37 cellular contexts compared by ENCODE assay signal in genomic region chr9:26463841-26464240, GRCh38.
"Had no signal": no experiment of that assay in that cellular context is flagged by ENCODE, and none has a peak within 500 bp of the region (broad histone marks: within the 10 kb centered on the region; RNA-seq: fewer than 3 reads in every experiment).

No MANE protein-coding gene starts in this region.

- H3K36me3 Mint-ChIP-seq: activated naive CD4-positive, alpha-beta T cell treated with anti-CD3 and anti-CD28 coated beads, Interleukin-2, amount 10 ng/mL, durations not matched to agents 7 days and 5 days; activated naive CD4-positive, alpha-beta T cell treated with anti-CD3 and anti-CD28 coated beads, Interleukin-2, amount 50 U/mL, for 24 hours; activated naive CD4-positive, alpha-beta T cell treated with anti-CD3 and anti-CD28 coated beads, Interleukin-2, amount 50 U/mL, for 72 hours; activated naive CD8-positive, alpha-beta T cell; activated naive CD8-positive, alpha-beta T cell treated with anti-CD3 and anti-CD28 coated beads for 36 hours; activated naive CD8-positive, alpha-beta T cell treated with anti-CD3 and anti-CD28 coated beads, Interleukin-2, amount 10 ng/mL, durations not matched to agents 7 days and 5 days; brain had no signal

- H3K27me3 Mint-ChIP-seq: activated naive CD4-positive, alpha-beta T cell treated with anti-CD3 and anti-CD28 coated beads, Interleukin-2, amount 10 ng/mL, durations not matched to agents 7 days and 5 days; activated naive CD4-positive, alpha-beta T cell treated with anti-CD3 and anti-CD28 coated beads, Interleukin-2, amount 50 U/mL, for 24 hours; activated naive CD8-positive, alpha-beta T cell; activated naive CD8-positive, alpha-beta T cell treated with anti-CD3 and anti-CD28 coated beads for 36 hours; activated naive CD8-positive, alpha-beta T cell treated with anti-CD3 and anti-CD28 coated beads, Interleukin-2, amount 10 ng/mL, durations not matched to agents 7 days and 5 days; activated naive CD8-positive, alpha-beta T cell treated with anti-CD3 and anti-CD28 coated beads, Interleukin-2, amount 50 U/mL, for 24 hours; activated T-cell treated with anti-CD3 and anti-CD28 coated beads, Interleukin-2, amount 50 U/mL, for 24 hours; activated T-helper 17 cell treated with anti-CD3 and anti-CD28 coated beads, Interleukin-2, amount 50 U/mL, for 72 hours; central memory CD8-positive, alpha-beta T cell had no signal

- DNase-seq: activated effector memory CD4-positive, alpha-beta T cell treated with anti-CD3 and anti-CD28 coated beads, Interleukin-2, amount 50 U/mL, for 16 hours; activated effector memory CD4-positive, alpha-beta T cell treated with Interleukin-2 at 50 U/mL for 16 hours; activated gamma-delta T cell; activated gamma-delta T cell treated with Interleukin-2 at 50 U/mL for 16 hours; activated naive CD4-positive, alpha-beta T cell; activated naive CD4-positive, alpha-beta T cell treated with anti-CD3 and anti-CD28 coated beads for 36 hours; activated naive CD4-positive, alpha-beta T cell treated with anti-CD3 and anti-CD28 coated beads, Interleukin-2, amount 10 ng/mL, durations not matched to agents 7 days and 5 days; activated naive CD4-positive, alpha-beta T cell treated with anti-CD3 and anti-CD28 coated beads, Interleukin-2, amount 50 U/mL, for 16 hours; activated naive CD4-positive, alpha-beta T cell treated with Interleukin-2 at 50 U/mL for 16 hours; activated naive CD8-positive, alpha-beta T cell treated with anti-CD3 and anti-CD28 coated beads for 36 hours; activated naive CD8-positive, alpha-beta T cell treated with anti-CD3 and anti-CD28 coated beads, Interleukin-2, amount 10 ng/mL, durations not matched to agents 7 days and 5 days; activated naive CD8-positive, alpha-beta T cell treated with anti-CD3 and anti-CD28 coated beads, Interleukin-2, amount 50 U/mL, for 24 hours; activated T-cell treated with anti-CD3 and anti-CD28 coated beads, Interleukin-2, amount 50 U/mL, for 24 hours; activated T-cell treated with anti-CD3 and anti-CD28 coated beads, Interleukin-2, amount 50 U/mL, for 4 hours; activated T-cell treated with anti-CD3 and anti-CD28 coated beads, Interleukin-2, amount 50 U/mL, for 48 hours; activated T-cell treated with anti-CD3 and anti-CD28 coated beads, Interleukin-2, amount 50 U/mL, for 72 hours; adrenal gland; amniotic stem cell; amygdala; anterior cingulate cortex; aorta; body of pancreas; brain microvascular endothelial cell; caudate nucleus; central memory CD4-positive, alpha-beta T cell; cerebellar nuclear complex had no signal

- H3K36me3 ChIP-seq: adrenal gland, ascending aorta, brain microvascular endothelial cell, breast epithelium, cardiac muscle cell had no signal

- H3K4me3 ChIP-seq: adrenal gland, ascending aorta, body of pancreas, breast epithelium, cardiac muscle cell had no signal

- H3K4me1 ChIP-seq: adrenal gland, ascending aorta, body of pancreas, breast epithelium had no signal

- H3K27ac Mint-ChIP-seq: activated naive CD4-positive, alpha-beta T cell treated with anti-CD3 and anti-CD28 coated beads for 36 hours; activated naive CD4-positive, alpha-beta T cell treated with anti-CD3 and anti-CD28 coated beads, Interleukin-2, amount 10 ng/mL, durations not matched to agents 7 days and 5 days; activated naive CD4-positive, alpha-beta T cell treated with anti-CD3 and anti-CD28 coated beads, Interleukin-2, amount 50 U/mL, for 24 hours; activated naive CD4-positive, alpha-beta T cell treated with anti-CD3 and anti-CD28 coated beads, Interleukin-2, amount 50 U/mL, for 72 hours; activated naive CD8-positive, alpha-beta T cell; activated naive CD8-positive, alpha-beta T cell treated with anti-CD3 and anti-CD28 coated beads for 36 hours; activated naive CD8-positive, alpha-beta T cell treated with anti-CD3 and anti-CD28 coated beads, Interleukin-2, amount 10 ng/mL, durations not matched to agents 7 days and 5 days; activated naive CD8-positive, alpha-beta T cell treated with anti-CD3 and anti-CD28 coated beads, Interleukin-2, amount 50 U/mL, for 24 hours; activated T-cell treated with anti-CD3 and anti-CD28 coated beads, Interleukin-2, amount 50 U/mL, for 24 hours; activated T-cell treated with anti-CD3 and anti-CD28 coated beads, Interleukin-2, amount 50 U/mL, for 72 hours; activated T-helper 1 cell treated with anti-CD3 and anti-CD28 coated beads, Interleukin-12 subunit alpha, Interleukin-12 subunit beta, Interleukin-2, Interleukin-4 antibody, amounts not matched to agents 30 ng/mL and 10 ng/mL and 1 ng/mL, durations not matched to agents 14 hours and 24 hours and 36 hours; activated T-helper 17 cell treated with anti-CD3 and anti-CD28 coated beads, Interleukin-2, amount 50 U/mL, for 72 hours; activated T-helper 2 cell treated with anti-CD3 and anti-CD28 coated beads, Interferon-gamma antibody, Interleukin-2, Interleukin-4, amounts not matched to agents 10 μg/mL and 5 μg/mL and 100 μg/mL, durations not matched to agents 14 hours and 24 hours and 36 hours; brain had no signal

- H3K9me3 ChIP-seq: adrenal gland, ascending aorta, body of pancreas had no signal

- H3K4me3 Mint-ChIP-seq: activated naive CD4-positive, alpha-beta T cell treated with anti-CD3 and anti-CD28 coated beads for 36 hours; activated naive CD4-positive, alpha-beta T cell treated with anti-CD3 and anti-CD28 coated beads, Interleukin-2, amount 10 ng/mL, durations not matched to agents 7 days and 5 days; activated naive CD4-positive, alpha-beta T cell treated with anti-CD3 and anti-CD28 coated beads, Interleukin-2, amount 50 U/mL, for 24 hours; activated naive CD8-positive, alpha-beta T cell; activated naive CD8-positive, alpha-beta T cell treated with anti-CD3 and anti-CD28 coated beads for 36 hours; activated naive CD8-positive, alpha-beta T cell treated with anti-CD3 and anti-CD28 coated beads, Interleukin-2, amount 10 ng/mL, durations not matched to agents 7 days and 5 days; activated naive CD8-positive, alpha-beta T cell treated with anti-CD3 and anti-CD28 coated beads, Interleukin-2, amount 50 U/mL, for 24 hours; activated T-cell treated with anti-CD3 and anti-CD28 coated beads, Interleukin-2, amount 50 U/mL, for 24 hours; activated T-cell treated with anti-CD3 and anti-CD28 coated beads, Interleukin-2, amount 50 U/mL, for 4 hours; activated T-cell treated with anti-CD3 and anti-CD28 coated beads, Interleukin-2, amount 50 U/mL, for 72 hours; activated T-helper 1 cell treated with anti-CD3 and anti-CD28 coated beads, Interleukin-12 subunit alpha, Interleukin-12 subunit beta, Interleukin-2, Interleukin-4 antibody, amounts not matched to agents 30 ng/mL and 10 ng/mL and 1 ng/mL, durations not matched to agents 14 hours and 24 hours and 36 hours; activated T-helper 17 cell treated with anti-CD3 and anti-CD28 coated beads, Interleukin-2, amount 50 U/mL, for 72 hours; brain; central memory CD8-positive, alpha-beta T cell had no signal

- H3K4me1 Mint-ChIP-seq: activated naive CD4-positive, alpha-beta T cell treated with anti-CD3 and anti-CD28 coated beads, Interleukin-2, amount 10 ng/mL, durations not matched to agents 7 days and 5 days; activated naive CD4-positive, alpha-beta T cell treated with anti-CD3 and anti-CD28 coated beads, Interleukin-2, amount 50 U/mL, for 24 hours; activated naive CD8-positive, alpha-beta T cell treated with anti-CD3 and anti-CD28 coated beads for 36 hours; activated naive CD8-positive, alpha-beta T cell treated with anti-CD3 and anti-CD28 coated beads, Interleukin-2, amount 10 ng/mL, durations not matched to agents 7 days and 5 days; activated naive CD8-positive, alpha-beta T cell treated with anti-CD3 and anti-CD28 coated beads, Interleukin-2, amount 50 U/mL, for 24 hours; activated T-helper 17 cell treated with anti-CD3 and anti-CD28 coated beads, Interleukin-2, amount 50 U/mL, for 72 hours; central memory CD8-positive, alpha-beta T cell had no signal

- H3K27ac ChIP-seq: adrenal gland, ascending aorta, body of pancreas, brain microvascular endothelial cell, breast epithelium, cardiac muscle cell had no signal

- H3K9me3 Mint-ChIP-seq: activated naive CD8-positive, alpha-beta T cell treated with anti-CD3 and anti-CD28 coated beads, Interleukin-2, amount 50 U/mL, for 24 hours; activated T-helper 1 cell treated with anti-CD3 and anti-CD28 coated beads, Interleukin-12 subunit alpha, Interleukin-12 subunit beta, Interleukin-2, Interleukin-4 antibody, amounts not matched to agents 30 ng/mL and 10 ng/mL and 1 ng/mL, durations not matched to agents 14 hours and 24 hours and 36 hours had no signal

- H3K27me3 ChIP-seq: adrenal gland, ascending aorta, body of pancreas, brain microvascular endothelial cell, breast epithelium, cardiac muscle cell had no signal
